23 cellular contexts compared by ENCODE assay signal in genomic region chr17:16025202-16025601, GRCh38.
"Had no signal": no experiment of that assay in that cellular context is flagged by ENCODE, and none has a peak within 500 bp of the region (broad histone marks: within the 10 kb centered on the region; RNA-seq: fewer than 3 reads in every experiment).

No MANE protein-coding gene starts in this region.

- DNase-seq: activated CD8-positive, alpha-beta memory T cell treated with anti-CD3 and anti-CD28 coated beads for 24 hours; activated CD8-positive, alpha-beta memory T cell treated with anti-CD3 and anti-CD28 coated beads, Interleukin-2, amount 50 U/mL, for 4 hours; activated gamma-delta T cell; cortex of kidney; endodermal cell; heart left ventricle; islet precursor cell; left colon; mesenchymal stem cell; occipital lobe; posterior cingulate gyrus; small intestine; stimulated activated CD4-positive, alpha-beta T cell treated with anti-CD3 and anti-CD28 coated beads, Interleukin-2, amount 100 ng/mL, for 24 hours; stimulated activated naive CD4-positive, alpha-beta T cell; T-cell; T-helper 9 cell; testis; trophoblast cell; uterus had no signal

- H3K4me3 ChIP-seq: cardiac muscle cell, gastroesophageal sphincter, heart left ventricle, testis, uterus had no signal

- H3K9me3 ChIP-seq: gastroesophageal sphincter, heart left ventricle, testis, uterus had no signal

- H3K27ac Mint-ChIP-seq: endodermal cell, WTC11 had no signal

- H3K9me3 Mint-ChIP-seq: T-cell, WTC11 had no signal

- H3K27me3 Mint-ChIP-seq: T-cell had no signal

- H3K27me3 ChIP-seq: cardiac muscle cell, gastroesophageal sphincter, heart left ventricle, testis, uterus had no signal

- H3K4me3 Mint-ChIP-seq: endodermal cell, T-cell, WTC11 had no signal

- H3K4me1 ChIP-seq: testis, uterus had no signal

- H3K36me3 ChIP-seq: uterus had no signal

- H3K4me1 Mint-ChIP-seq: WTC11 had no signal

- H3K27ac ChIP-seq: cardiac muscle cell, gastroesophageal sphincter, heart left ventricle, testis, uterus had no signal

- ATAC-seq: gastroesophageal sphincter, heart left ventricle, left colon, sciatic nerve, T-cell, WTC11 had no signal
